ENCODE assay signal across 8 cellular contexts in the genomic region with DNA sequence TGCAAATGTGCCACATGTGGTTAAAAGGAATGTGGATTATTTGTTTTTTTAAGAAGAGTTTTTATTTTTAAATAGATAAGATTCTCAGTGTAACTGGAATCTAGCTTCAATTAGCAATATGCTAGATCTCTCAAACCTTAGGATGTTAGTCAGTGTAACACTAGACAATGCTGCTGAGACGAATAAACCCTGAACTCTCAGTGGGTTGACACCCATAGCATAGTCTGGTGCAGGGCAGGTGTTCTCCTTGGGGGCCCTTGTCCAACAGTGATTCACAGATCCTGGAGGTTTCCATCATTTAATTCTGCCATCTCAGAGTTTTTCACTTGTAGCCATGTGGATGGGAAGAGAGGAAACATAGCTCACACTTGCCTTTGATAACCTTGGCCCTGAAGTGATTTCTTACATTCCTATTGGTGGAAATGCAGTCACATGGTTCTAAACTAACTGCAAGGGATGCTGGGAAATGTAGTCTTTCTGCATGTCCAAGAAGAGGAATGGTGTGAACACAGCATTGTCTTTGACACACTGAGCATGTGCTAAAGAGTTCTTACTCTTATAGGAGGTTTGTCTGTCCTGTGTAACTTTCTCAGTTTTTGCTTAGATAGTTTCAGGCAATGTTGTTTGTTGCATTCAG.
DNase-seq lines count a peak whose midpoint lies in the region; ATAC-seq, FAIRE-seq and TF ChIP-seq lines count a peak whose summit lies in the region.
"Not testable (repeated sequence)": the region's sequence is repeated elsewhere in the genome, so short reads cannot be mapped to it uniquely, and the experiment has no call there.

No MANE protein-coding gene starts in this region.

- H4K20me1 ChIP-seq in GM12878 (ENCODE audit: control insufficient read depth, insufficient read depth) = not testable (repeated sequence)

- H3K4me3 ChIP-seq in GM12865 (ENCODE audit: low read depth, low read length); Jurkat, Clone E6-1 (ENCODE audit: low read length); GM12878: not testable (repeated sequence)

- H3K79me2 ChIP-seq in GM12878 (ENCODE audit: control insufficient read depth, insufficient read depth, low read length) = not testable (repeated sequence)

- DNase-seq in AML-193 (lab: John Stamatoyannopoulos, UW) = peak; percentile 2 to 19
- DNase-seq in GM12865 (ENCODE audit: low read depth) = peak; percentile 84
- DNase-seq in Jurkat, Clone E6-1 (ENCODE audit: low read depth, low spot score) = peak; percentile 60
- DNase-seq in NCI-H2227 treated with DMSO at 0.1 percent for 48 hours (lab: John Stamatoyannopoulos, UW) = peak; percentile 21
- peak; percentile 41 for DNase-seq in RPMI8226
- peak; percentile 53 for DNase-seq in GM12878 (ENCODE audit: low read depth, low spot score)
- peak; percentile 53 for DNase-seq in globus pallidus (ENCODE audit: low spot score)
- peak; percentile 2 for DNase-seq in myocyte (ENCODE audit: low read depth)

- SMC1A ChIA-PET in GM12878 (lab: Charles Lee; ENCODE audit: uncharacterized antibody, unreplicated experiment) = interaction anchor here (0.8 kb wide), 1 partner anchor 29 kb away, joined by 3 read pairs; no protein-coding TSS in a partner anchor

- H3K27me3 ChIP-seq in GM12878 (replicated peaks in 1 of 2; ENCODE audit: control insufficient read depth in 2 of 2, insufficient read depth in 2 of 2, low read length in 1 of 2) = not testable (repeated sequence)

- H3K4me1 ChIP-seq in GM12878 (ENCODE audit: control insufficient read depth, insufficient read depth, low read length) = not testable (repeated sequence)

- RAD21 ChIA-PET in GM12878 (lab: Charles Lee; ENCODE audit: unreplicated experiment) = not testable (repeated sequence)

- TF ChIP-seq RAD21 in GM12878 (IDR thresholded peaks at IDR 0.05; ENCODE audit: insufficient read depth, low read depth, low read length) = not testable (repeated sequence)

- CTCF ChIA-PET in GM12878 (lab: Yijun Ruan, JAX) = interaction anchor here (0.6 kb wide), 1 partner anchor 212 kb away, joined by 4 read pairs; no protein-coding TSS in a partner anchor

- TF ChIP-seq CTCF in GM12865 (IDR thresholded peaks at IDR 0.05; ENCODE audit: insufficient read depth, low read depth, low read length, missing control alignments); GM12878 (IDR thresholded peaks at IDR 0.05 in 2 of 3, conservative IDR thresholded peaks at IDR 0.05 in 1 of 3; ENCODE audit: control insufficient read depth in 2 of 3, extremely low read depth in 1 of 3, insufficient read depth in 1 of 3, low read depth in 3 of 3, low read length in 3 of 3): not testable (repeated sequence)

- not testable (repeated sequence) for ATAC-seq in GM12878

- not testable (repeated sequence) for H3K9me3 ChIP-seq in GM12878 (replicated peaks; ENCODE audit: control insufficient read depth, insufficient read depth, low read length)

- 76% methylated on average over 1 of the region's 1 CpG for WGBS in GM12878 (ENCODE audit: insufficient coverage, insufficient replicate concordance, low lambda C conversion rate, missing lambda C conversion rate)

- BruUV-seq in GM12878 (replicated peaks; lab: Mats Ljungman, UMichigan) = not testable (repeated sequence)

- not testable (repeated sequence) for H3K27ac ChIP-seq in GM12878 (ENCODE audit: control insufficient read depth, insufficient read depth)

- POLR2A ChIA-PET in GM12878 (lab: Charles Lee) = not testable (repeated sequence)

- not testable (repeated sequence) for H3K4me2 ChIP-seq in GM12878 (ENCODE audit: control insufficient read depth, insufficient read depth)

- H3K36me3 ChIP-seq in GM12878 (ENCODE audit: control insufficient read depth in 2 of 2, insufficient read depth in 2 of 2, low read length in 1 of 2) = not testable (repeated sequence)

- intact Hi-C loops in GM12878 (cut with micrococcal nuclease; ENCODE audit: unreplicated experiment) = loop anchor here (5.0 to 10.0 kb wide), 2 partner anchors 51 to 113 kb away; a partner anchor contains a TSS

- FAIRE-seq in GM12878 (lab: Jason Lieb, UNC) = peak; percentile 57

- not testable (repeated sequence) for TF ChIP-seq EP300 in GM12878 (IDR thresholded peaks at IDR 0.05; ENCODE audit: borderline replicate concordance in 1 of 2, control insufficient read depth in 1 of 2, low read depth in 2 of 2, low read length in 2 of 2)

- in situ Hi-C loops in GM12878 (cut with MboI) = not testable (repeated sequence)

- not testable (repeated sequence) for H2AFZ ChIP-seq in GM12878 (ENCODE audit: control insufficient read depth, low read depth, low read length)

- not testable (repeated sequence) for H3K9ac ChIP-seq in GM12878 (ENCODE audit: control insufficient read depth, insufficient read depth, low read length)

- not testable (repeated sequence) for TF ChIP-seq POLR2A in GM12878 (IDR thresholded peaks at IDR 0.05; ENCODE audit: low read depth, low read length)

TF ChIP-seq in GM12878, 131 proteins besides CTCF, POLR2A, EP300 and RAD21:
- 0 out of 2 replicates have a peak, but pooled peaks have one; percentile 14 for TF ChIP-seq NR2C1 (IDR thresholded peaks at IDR 0.05)
- TF ChIP-seq HCFC1 (IDR thresholded peaks at IDR 0.05; ENCODE audit: low read length) = peak; percentile 65
- TF ChIP-seq, protein P1, sequence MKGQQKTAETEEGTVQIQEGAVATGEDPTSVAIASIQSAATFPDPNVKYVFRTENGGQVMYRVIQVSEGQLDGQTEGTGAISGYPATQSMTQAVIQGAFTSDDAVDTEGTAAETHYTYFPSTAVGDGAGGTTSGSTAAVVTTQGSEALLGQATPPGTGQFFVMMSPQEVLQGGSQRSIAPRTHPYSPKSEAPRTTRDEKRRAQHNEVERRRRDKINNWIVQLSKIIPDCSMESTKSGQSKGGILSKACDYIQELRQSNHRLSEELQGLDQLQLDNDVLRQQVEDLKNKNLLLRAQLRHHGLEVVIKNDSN (IDR thresholded peaks at IDR 0.05; ENCODE audit: borderline replicate concordance, extremely low read length, insufficient read depth, low read depth, low read length) = peak; percentile 59
- peak; percentile 56; the same call in 1 of the 2 replicates for TF ChIP-seq RAD51 (IDR thresholded peaks at IDR 0.05)
- TF ChIP-seq, protein P2, sequence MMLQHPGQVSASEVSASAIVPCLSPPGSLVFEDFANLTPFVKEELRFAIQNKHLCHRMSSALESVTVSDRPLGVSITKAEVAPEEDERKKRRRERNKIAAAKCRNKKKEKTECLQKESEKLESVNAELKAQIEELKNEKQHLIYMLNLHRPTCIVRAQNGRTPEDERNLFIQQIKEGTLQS (IDR thresholded peaks at IDR 0.05; ENCODE audit: borderline replicate concordance, extremely low read depth, low read depth, low read length) = peak; percentile 35; the same call in 1 of the 2 replicates
- peak; percentile 66 for TF ChIP-seq SIX5 (IDR thresholded peaks at IDR 0.05; ENCODE audit: low read depth, low read length, severe bottlenecking)
TF ChIP-seq in GM12878: peak in this region for 6; not testable (repeated sequence) for 125.

Comparison
In these comparisons a context has a peak if more than half of its experiments do, and no peak if none do; other contexts are left out.
1. DNase-seq: peak in every context shown above with its lines; median percentile 84 in GM12865; 60 in Jurkat, Clone E6-1; 53 in GM12878; 53 in globus pallidus; 41 in RPMI8226; 21 in NCI-H2227 treated with DMSO at 0.1 percent for 48 hours; 10 in AML-193; 2 in myocyte.